Comparison of ENCODE assay signal across 2 cellular contexts in the genomic region with DNA sequence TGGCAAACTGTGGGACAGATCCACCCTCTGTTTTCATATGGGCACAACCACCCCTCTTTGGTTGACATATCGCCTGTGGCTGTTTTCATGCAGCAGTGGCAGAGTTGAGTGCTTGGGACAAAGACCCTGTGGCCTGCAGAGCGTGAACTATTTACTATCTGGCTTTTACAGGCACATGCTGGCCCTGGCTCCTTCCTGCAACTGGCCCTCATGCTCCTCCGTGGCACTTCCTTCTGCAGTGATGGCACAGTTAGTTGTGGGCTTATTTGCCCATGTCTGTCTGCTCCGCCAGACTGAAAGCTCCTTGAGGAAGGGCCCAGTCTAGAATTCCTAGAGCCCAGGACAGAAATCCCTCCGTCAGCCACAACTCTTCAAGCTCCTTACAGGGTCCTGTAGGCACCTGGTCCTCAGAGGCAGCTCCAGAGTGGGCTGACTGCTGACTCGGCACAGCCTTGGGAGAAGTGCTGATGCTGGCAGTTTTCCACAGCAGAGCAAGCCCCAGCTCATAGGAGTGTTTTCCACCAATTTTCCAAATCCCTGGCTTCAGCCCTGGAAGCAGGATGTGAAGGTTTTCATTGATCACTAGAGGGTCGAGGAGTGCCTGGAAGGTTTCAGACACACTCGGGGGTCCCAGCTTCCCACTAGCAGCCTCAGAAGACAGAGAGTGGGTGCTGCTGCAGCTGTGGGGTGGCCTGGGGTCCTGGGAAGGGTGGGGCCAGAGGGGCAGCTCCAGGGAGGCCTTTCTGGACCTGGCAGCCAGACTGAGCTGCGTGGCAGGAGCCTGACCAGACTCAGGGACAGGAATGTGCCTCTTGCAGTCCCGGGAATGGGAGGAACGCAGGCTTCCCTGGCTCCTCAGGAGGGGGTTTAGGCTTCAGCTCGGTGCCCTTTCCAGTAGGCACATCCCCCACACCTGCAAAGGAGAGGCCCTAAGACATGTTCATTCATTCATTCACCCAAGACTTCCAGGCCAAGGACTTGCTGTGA.
TF ChIP-seq lines count a peak whose summit lies in the region.

No MANE protein-coding gene starts in this region.

TF ChIP-seq in HepG2, 621 proteins besides CTCF, POLR2A, EP300 and RAD21:
- TF ChIP-seq, protein P1, sequence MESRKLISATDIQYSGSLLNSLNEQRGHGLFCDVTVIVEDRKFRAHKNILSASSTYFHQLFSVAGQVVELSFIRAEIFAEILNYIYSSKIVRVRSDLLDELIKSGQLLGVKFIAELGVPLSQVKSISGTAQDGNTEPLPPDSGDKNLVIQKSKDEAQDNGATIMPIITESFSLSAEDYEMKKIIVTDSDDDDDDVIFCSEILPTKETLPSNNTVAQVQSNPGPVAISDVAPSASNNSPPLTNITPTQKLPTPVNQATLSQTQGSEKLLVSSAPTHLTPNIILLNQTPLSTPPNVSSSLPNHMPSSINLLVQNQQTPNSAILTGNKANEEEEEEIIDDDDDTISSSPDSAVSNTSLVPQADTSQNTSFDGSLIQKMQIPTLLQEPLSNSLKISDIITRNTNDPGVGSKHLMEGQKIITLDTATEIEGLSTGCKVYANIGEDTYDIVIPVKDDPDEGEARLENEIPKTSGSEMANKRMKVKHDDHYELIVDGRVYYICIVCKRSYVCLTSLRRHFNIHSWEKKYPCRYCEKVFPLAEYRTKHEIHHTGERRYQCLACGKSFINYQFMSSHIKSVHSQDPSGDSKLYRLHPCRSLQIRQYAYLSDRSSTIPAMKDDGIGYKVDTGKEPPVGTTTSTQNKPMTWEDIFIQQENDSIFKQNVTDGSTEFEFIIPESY (CRISPR knock-in tag; IDR thresholded peaks at IDR 0.05) = no peak
- TF ChIP-seq MAFF (IDR thresholded peaks at IDR 0.05; ENCODE audit: low read depth, low read length) (peak; percentile 91), MAFK (conservative IDR thresholded peaks at IDR 0.05 in 1 of 2, IDR thresholded peaks at IDR 0.05 in 1 of 2; ENCODE audit: low read length in 2 of 2) (peak; percentile 91 to 95)

TF ChIP-seq in SK-N-SH treated with all-trans-retinoic acid at 6 μM for 48 hours, 23 proteins besides CTCF, POLR2A, EP300 and RAD21 (continued from another document):
- TF ChIP-seq CSDC2 (CRISPR knock-in tag; IDR thresholded peaks at IDR 0.05) = no peak
- no peak for TF ChIP-seq POU6F1 (CRISPR knock-in tag; IDR thresholded peaks at IDR 0.05; ENCODE audit: borderline replicate concordance, low read depth)
TF ChIP-seq in SK-N-SH treated with all-trans-retinoic acid at 6 μM for 48 hours: peak in this region for 0.
